ENCODE assay signal across 15 cellular contexts in the genomic region with DNA sequence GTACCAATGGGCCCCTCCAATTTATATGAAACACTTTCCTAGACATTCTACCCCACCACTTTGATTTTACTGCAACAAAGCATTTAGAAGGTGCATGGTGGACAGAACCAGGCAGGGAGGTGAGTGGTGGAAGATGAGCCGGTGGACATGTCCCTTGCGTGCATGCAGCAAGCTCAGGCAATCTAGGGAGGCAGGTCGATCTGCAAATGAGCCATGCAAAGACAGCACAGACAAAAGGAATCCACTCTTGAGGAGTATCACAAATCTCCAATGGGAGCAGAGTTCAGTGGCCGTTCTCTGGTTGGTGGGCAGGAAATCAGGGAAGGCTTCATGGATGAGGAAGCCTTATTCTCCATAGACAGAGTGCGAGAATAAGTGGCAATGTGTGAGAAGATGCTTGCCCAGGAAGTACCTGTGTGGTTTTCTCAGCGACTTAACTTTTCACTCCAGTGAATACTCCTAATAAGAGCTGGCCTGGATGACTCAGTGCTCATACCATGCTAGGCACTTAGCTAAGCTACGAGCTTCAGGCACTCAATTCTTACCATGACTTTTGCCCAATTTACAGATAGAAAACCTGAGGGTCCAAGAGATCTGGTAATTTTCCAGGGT.
DNase-seq lines count a peak whose midpoint lies in the region; ATAC-seq, FAIRE-seq and TF ChIP-seq lines count a peak whose summit lies in the region.
"Had no signal": no experiment of that assay in that cellular context is flagged by ENCODE, and none has a peak within 500 bp of the region (broad histone marks: within the 10 kb centered on the region; RNA-seq: fewer than 3 reads in every experiment).

No MANE protein-coding gene starts in this region.

- ATAC-seq in activated CD4-positive, CD25-positive, alpha-beta regulatory T cell treated with anti-CD3 and anti-CD28 coated beads, Interleukin-2, amount 50 U/mL, for 24 hours, result peak; percentile 26 to 52
- no peak for ATAC-seq in pancreas
- ATAC-seq in HG02763 (IDR thresholded peaks at IDR 0.05; ENCODE audit: unreplicated experiment), result no peak

- no peaks in the 10 kb centered on the region for H3K9me2 ChIP-seq in SK-N-SH

- WGBS in SK-N-SH (ENCODE audit: low lambda C conversion rate), result 76% methylated on average over 7 of the region's 7 CpGs
- WGBS in H1 (ENCODE audit: extremely low coverage in 1 of 2, insufficient coverage in 1 of 2, insufficient read length in 1 of 2, insufficient replicate concordance in 2 of 2, low coverage in 1 of 2, low lambda C conversion rate in 2 of 2, missing lambda C conversion rate in 1 of 2), 2 experiments, result 93% methylated on average over 7 of the region's 7 CpGs; no CpG with 5 or more reads in 1 of the 2 experiments
- WGBS in spleen, 5 donors, result 80 to 93% (median 87%) methylated on average over 7 of the region's 7 CpGs
- WGBS in pancreas, 2 donors, result 95 to 99% methylated on average over 7 of the region's 7 CpGs

- H3K79me2 ChIP-seq in SK-N-SH (ENCODE audit: insufficient read depth) (peaks cover 86% of the 10 kb centered on the region), H1 (ENCODE audit: control insufficient read depth in 1 of 2, insufficient read depth in 2 of 2, low read length in 2 of 2) (no peaks in the 10 kb centered on the region)

- no peak overlapping the region for H3K18ac ChIP-seq in H1 (ENCODE audit: extremely low read depth, low read length)

- no peak for TF ChIP-seq EP300 in SK-N-SH (IDR thresholded peaks at IDR 0.05; ENCODE audit: borderline replicate concordance in 1 of 2, low read depth in 1 of 2, low read length in 1 of 2)
- TF ChIP-seq EP300 in H1 (IDR thresholded peaks at IDR 0.05; ENCODE audit: borderline replicate concordance in 1 of 2, low read depth in 2 of 2, low read length in 2 of 2), result no peak

- H3K4ac ChIP-seq in H1 (replicated peaks; ENCODE audit: insufficient read length, low read depth, low read length), result no peak overlapping the region

- peaks cover 17% of the 10 kb centered on the region for H3F3A ChIP-seq in SK-N-SH (replicated peaks; ENCODE audit: insufficient read depth)

- no peak for DNase-seq in activated CD4-positive, CD25-positive, alpha-beta regulatory T cell (lab: John Stamatoyannopoulos, UW)
- DNase-seq in SK-N-SH (no peak), H1 (ENCODE audit: low read depth in 1 of 2, low spot score in 2 of 2) (no peak), spleen (no peak), pancreas (no peak), NCI-H2171 (lab: John Stamatoyannopoulos, UW) (no peak)
- DNase-seq: activated effector memory CD4-positive, alpha-beta T cell treated with Interleukin-2 at 50 U/mL for 16 hours; colonic mucosa; NCI-H146; NCI-H82; transverse colon had no signal

- H3K23ac ChIP-seq in H1 (ENCODE audit: insufficient read length), result no peak overlapping the region

- no peak overlapping the region for H3K27ac ChIP-seq in SK-N-SH (ENCODE audit: low read depth in 2 of 2, low read length in 1 of 2)
- H3K27ac ChIP-seq in H1 (ENCODE audit: low read depth, low read length), result no peak overlapping the region
- peak overlapping the region in 7 of 8 donors; percentile 10 to 80 (median 75) for H3K27ac ChIP-seq in spleen
- no peak overlapping the region for H3K27ac ChIP-seq in pancreas
- H3K27ac ChIP-seq: colonic mucosa had no signal

- H3K4me2 ChIP-seq in SK-N-SH, result no peak overlapping the region
- H3K4me2 ChIP-seq in H1 (ENCODE audit: insufficient read depth in 1 of 2, low read depth in 2 of 2, low read length in 2 of 2), result no peak overlapping the region

- H3K9ac ChIP-seq in SK-N-SH (no peak overlapping the region), H1 (replicated peaks in 1 of 4; ENCODE audit: extremely low read depth in 1 of 4, low read depth in 3 of 4, low read length in 3 of 4) (no peak overlapping the region)

- TF ChIP-seq POLR2A in H1 (IDR thresholded peaks at IDR 0.05; ENCODE audit: control extremely low read depth in 1 of 2, low read depth in 2 of 2, low read length in 2 of 2) (no peak), spleen (IDR thresholded peaks at IDR 0.05) (no peak)

- H4K20me1 ChIP-seq in SK-N-SH (ENCODE audit: insufficient read depth), result no peaks in the 10 kb centered on the region; the same call in 1 of the 2 replicates
- no peaks in the 10 kb centered on the region for H4K20me1 ChIP-seq in H1 (replicated peaks in 1 of 2; ENCODE audit: control insufficient read depth in 1 of 2, insufficient read depth in 2 of 2, low read length in 2 of 2)

- no peak overlapping the region for H4K8ac ChIP-seq in H1 (ENCODE audit: extremely low read depth, insufficient read depth, low read length)

- H3K23me2 ChIP-seq in H1 (ENCODE audit: low read depth, low read length), result peaks cover 2% of the 10 kb centered on the region; the same call in 1 of the 2 replicates

- CTCF ChIA-PET in SK-N-SH (lab: Yijun Ruan, JAX), result no interaction called here
- CTCF ChIA-PET in H1 (lab: Charles Lee; ENCODE audit: partially characterized antibody), result interaction anchor here (0.6 to 1.3 kb wide), 5 partner anchors 10 to 102 kb away, joined by 3 read pairs; no protein-coding TSS in a partner anchor

- H3K79me1 ChIP-seq in H1 (ENCODE audit: low read depth, low read length), result no peaks in the 10 kb centered on the region

- H3K9me3 ChIP-seq in SK-N-SH, result no peaks in the 10 kb centered on the region
- no peaks in the 10 kb centered on the region for H3K9me3 ChIP-seq in H1 (ENCODE audit: insufficient read depth in 2 of 2, low read depth in 1 of 2, low read length in 1 of 2)
- H3K9me3 ChIP-seq in spleen, result no peaks in the 10 kb centered on the region
- no peaks in the 10 kb centered on the region for H3K9me3 ChIP-seq in pancreas
- H3K9me3 ChIP-seq: colonic mucosa, transverse colon had no signal

- no peak overlapping the region for H3K56ac ChIP-seq in H1 (replicated peaks; ENCODE audit: insufficient read length, low read depth, low read length)

- H3K27me3 ChIP-seq in SK-N-SH (ENCODE audit: insufficient read depth), result no peaks in the 10 kb centered on the region
- no peaks in the 10 kb centered on the region for H3K27me3 ChIP-seq in H1 (replicated peaks in 1 of 4; ENCODE audit: control insufficient read depth in 3 of 4, extremely low read depth in 1 of 4, insufficient read depth in 3 of 4, low read length in 3 of 4)
- no peaks in the 10 kb centered on the region for H3K27me3 ChIP-seq in spleen (replicated peaks in 1 of 7)
- H3K27me3 ChIP-seq in pancreas, result no peaks in the 10 kb centered on the region
- H3K27me3 ChIP-seq: colonic mucosa, transverse colon had no signal

- H2BK15ac ChIP-seq in H1 (ENCODE audit: low read length), result peak overlapping the region; percentile 68

- intact Hi-C loops in spleen (cut with DNase I; ENCODE audit: low total_unique reads), result no loop called here
- intact Hi-C loops in pancreas (cut with DNase I), result no loop called here

- H3K4me1 ChIP-seq in SK-N-SH (ENCODE audit: control insufficient read depth in 1 of 2, insufficient read depth in 2 of 2, low read depth in 1 of 2, low read length in 1 of 2), result peaks cover 0 to 14% of the 10 kb centered on the region in 2 experiments; a peak in 2 of 4 replicates
- peaks cover 0 to 9% (median 6%) of the 10 kb centered on the region in 4 experiments; a peak in 4 of 7 replicates for H3K4me1 ChIP-seq in H1 (replicated peaks in 1 of 4; ENCODE audit: control insufficient read depth in 3 of 4, insufficient read depth in 4 of 4, low read length in 3 of 4)
- peaks cover 40 to 90% (median 66%) of the 10 kb centered on the region in 6 donors for H3K4me1 ChIP-seq in spleen
- peaks cover 0 to 16% (median 0%) of the 10 kb centered on the region in 3 donors for H3K4me1 ChIP-seq in pancreas

- no peak overlapping the region for H2BK120ac ChIP-seq in H1 (replicated peaks; ENCODE audit: low read depth, low read length)

- peak overlapping the region; percentile 48; the same call in 1 of the 2 replicates for H2AK5ac ChIP-seq in H1 (ENCODE audit: low read depth, low read length)

- peak overlapping the region; percentile 18; the same call in 1 of the 2 replicates for H2BK12ac ChIP-seq in H1 (ENCODE audit: low read depth, low read length)

- POLR2A ChIA-PET in SK-N-SH (lab: Yijun Ruan, JAX) (no interaction called here), H1 (lab: Charles Lee; ENCODE audit: partially characterized antibody) (no interaction called here)

- H2BK20ac ChIP-seq in H1 (ENCODE audit: low read length), result peak overlapping the region; percentile 88; the same call in 1 of the 2 replicates

- H3K4me3 ChIP-seq in SK-N-SH (ENCODE audit: low read depth in 2 of 2, low read length in 1 of 2), result no peak overlapping the region
- no peak overlapping the region for H3K4me3 ChIP-seq in H1 (ENCODE audit: extremely low read depth in 1 of 4, insufficient read depth in 2 of 4, low read depth in 3 of 4, low read length in 4 of 4)
- no peak overlapping the region for H3K4me3 ChIP-seq in spleen
- H3K4me3 ChIP-seq in pancreas, result no peak overlapping the region
- H3K4me3 ChIP-seq: colonic mucosa, transverse colon had no signal

- no peak overlapping the region for H2BK5ac ChIP-seq in H1 (ENCODE audit: low read depth, low read length)

- TF ChIP-seq RAD21 in SK-N-SH (IDR thresholded peaks at IDR 0.05; ENCODE audit: low read length) (no peak), H1 (IDR thresholded peaks at IDR 0.05 in 1 of 2, conservative IDR thresholded peaks at IDR 0.05 in 1 of 2; ENCODE audit: low read depth in 2 of 2, low read length in 2 of 2) (no peak)

- no peak for TF ChIP-seq CTCF in SK-N-SH (IDR thresholded peaks at IDR 0.05)
- TF ChIP-seq CTCF in H1 (IDR thresholded peaks at IDR 0.05; ENCODE audit: control extremely low read depth in 1 of 3, insufficient read depth in 1 of 3, low read depth in 1 of 3, low read length in 3 of 3), result no peak
- no peak for TF ChIP-seq CTCF in spleen (IDR thresholded peaks at IDR 0.05 in 8 of 11, conservative IDR thresholded peaks at IDR 0.05 in 3 of 11)
- no peak for TF ChIP-seq CTCF in pancreas (IDR thresholded peaks at IDR 0.05)

- FAIRE-seq in H1 (lab: Jason Lieb, UNC) (no peak), pancreas (lab: Jason Lieb, UNC) (no peak)
- FAIRE-seq: A204.1, GM12892 had no signal

- no peak overlapping the region for H4K91ac ChIP-seq in H1 (replicated peaks; ENCODE audit: insufficient read length, low read length)

- H2AFZ ChIP-seq in SK-N-SH (ENCODE audit: low read depth) (no peak overlapping the region), H1 (ENCODE audit: low read length) (no peak overlapping the region)

- no peaks in the 10 kb centered on the region for H3K36me3 ChIP-seq in SK-N-SH (replicated peaks in 1 of 2; ENCODE audit: control insufficient read depth in 1 of 2, insufficient read depth in 2 of 2, low read length in 1 of 2)
- H3K36me3 ChIP-seq in H1 (ENCODE audit: control insufficient read depth in 2 of 4, insufficient read depth in 4 of 4, low read length in 3 of 4), result no peaks in the 10 kb centered on the region
- no peaks in the 10 kb centered on the region for H3K36me3 ChIP-seq in spleen
- no peaks in the 10 kb centered on the region for H3K36me3 ChIP-seq in pancreas
- H3K36me3 ChIP-seq: colonic mucosa, transverse colon had no signal

- no peak overlapping the region for H4K5ac ChIP-seq in H1 (ENCODE audit: insufficient read length, low read depth, low read length)

- H3K14ac ChIP-seq in H1 (ENCODE audit: insufficient read length), result no peak overlapping the region

TF ChIP-seq in SK-N-SH, 30 proteins besides CTCF, POLR2A, EP300 and RAD21 (continues in another document):
- no peak for TF ChIP-seq ELF1 (IDR thresholded peaks at IDR 0.05)
- TF ChIP-seq YY1 (IDR thresholded peaks at IDR 0.05; ENCODE audit: low read depth), result no peak

TF ChIP-seq in H1, 55 proteins besides CTCF, POLR2A, EP300 and RAD21 (continues in another document):
- no peak for TF ChIP-seq RFX5 (IDR thresholded peaks at IDR 0.05; ENCODE audit: borderline replicate concordance, low read depth, low read length)

Comparison
In these comparisons a context has a peak if more than half of its experiments do, and no peak if none do; other contexts are left out.
1. ATAC-seq: peak in activated CD4-positive, CD25-positive, alpha-beta regulatory T cell treated with anti-CD3 and anti-CD28 coated beads, Interleukin-2, amount 50 U/mL, for 24 hours (2 of 2); none in pancreas (0 of 4) and HG02763 (single experiment).
2. H3K27ac ChIP-seq: peak in spleen (7 of 8); none in SK-N-SH (0 of 2), H1 (single experiment) and pancreas (0 of 4).